Comparison of ENCODE assay signal across 1 cellular context in genomic region chr2:61853848-61854434, GRCh38.
TF ChIP-seq lines count a peak whose summit lies in the region.

A gene with protein sequence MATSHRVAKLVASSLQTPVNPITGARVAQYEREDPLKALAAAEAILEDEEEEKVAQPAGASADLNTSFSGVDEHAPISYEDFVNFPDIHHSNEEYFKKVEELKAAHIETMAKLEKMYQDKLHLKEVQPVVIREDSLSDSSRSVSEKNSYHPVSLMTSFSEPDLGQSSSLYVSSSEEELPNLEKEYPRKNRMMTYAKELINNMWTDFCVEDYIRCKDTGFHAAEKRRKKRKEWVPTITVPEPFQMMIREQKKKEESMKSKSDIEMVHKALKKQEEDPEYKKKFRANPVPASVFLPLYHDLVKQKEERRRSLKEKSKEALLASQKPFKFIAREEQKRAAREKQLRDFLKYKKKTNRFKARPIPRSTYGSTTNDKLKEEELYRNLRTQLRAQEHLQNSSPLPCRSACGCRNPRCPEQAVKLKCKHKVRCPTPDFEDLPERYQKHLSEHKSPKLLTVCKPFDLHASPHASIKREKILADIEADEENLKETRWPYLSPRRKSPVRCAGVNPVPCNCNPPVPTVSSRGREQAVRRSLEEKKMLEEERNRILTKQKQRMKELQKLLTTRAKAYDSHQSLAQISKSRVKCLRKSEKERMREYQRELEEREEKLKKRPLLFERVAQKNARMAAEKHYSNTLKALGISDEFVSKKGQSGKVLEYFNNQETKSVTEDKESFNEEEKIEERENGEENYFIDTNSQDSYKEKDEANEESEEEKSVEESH (minus strand): TSS chr2:61854060. CDS start chr2:61854041, 19 bp downstream.

TF ChIP-seq in HepG2, 621 proteins besides CTCF, POLR2A, EP300 and RAD21 (continued from another document and continues in another):
- TF ChIP-seq ZNF280D (CRISPR knock-in tag; IDR thresholded peaks at IDR 0.05) (peak; percentile 75), TCF12 (IDR thresholded peaks at IDR 0.05) (no peak), TCF12 (CRISPR knock-in tag; IDR thresholded peaks at IDR 0.05) (no peak), ZMYM4 (CRISPR knock-in tag; IDR thresholded peaks at IDR 0.05) (peak; percentile 78), ZNF639 (CRISPR knock-in tag; conservative IDR thresholded peaks at IDR 0.05) (0 out of 2 replicates have a peak, but pooled peaks have one; percentile 13), ZNF710 (CRISPR knock-in tag; IDR thresholded peaks at IDR 0.05; ENCODE audit: borderline replicate concordance) (peak; percentile 16; the same call in 1 of the 2 replicates), ZNF749 (CRISPR knock-in tag; IDR thresholded peaks at IDR 0.05; ENCODE audit: borderline replicate concordance) (peak; percentile 83; the same call in 1 of the 2 replicates), MXD1 (CRISPR knock-in tag; IDR thresholded peaks at IDR 0.05) (no peak; the same call in none of the 2 replicates), ZBTB26 (CRISPR knock-in tag; IDR thresholded peaks at IDR 0.05; ENCODE audit: borderline replicate concordance) (peak; percentile 86), ZNF263 (CRISPR knock-in tag; IDR thresholded peaks at IDR 0.05) (no peak; the same call in 1 of the 2 replicates), ZNF331 (CRISPR knock-in tag; IDR thresholded peaks at IDR 0.05) (no peak), PHB2 (IDR thresholded peaks at IDR 0.05; ENCODE audit: partially characterized antibody) (no peak), RFX3 (CRISPR knock-in tag; IDR thresholded peaks at IDR 0.05) (peak; percentile 99), SNAPC2 (CRISPR knock-in tag; IDR thresholded peaks at IDR 0.05) (peak; percentile 49; the same call in 1 of the 2 replicates), TEAD2 (CRISPR knock-in tag; IDR thresholded peaks at IDR 0.05) (no peak), NONO (IDR thresholded peaks at IDR 0.05) (no peak), NONO (CRISPR knock-in tag; conservative IDR thresholded peaks at IDR 0.05) (peak; percentile 96), HOXA5 (CRISPR knock-in tag; IDR thresholded peaks at IDR 0.05) (peak; percentile 84), NFYC (CRISPR knock-in tag; IDR thresholded peaks at IDR 0.05) (no peak), TBX3 (IDR thresholded peaks at IDR 0.05; ENCODE audit: borderline replicate concordance) (no peak), ZNF777 (CRISPR knock-in tag; IDR thresholded peaks at IDR 0.05) (no peak), DMAP1 (CRISPR knock-in tag; IDR thresholded peaks at IDR 0.05) (0 out of 2 replicates have a peak, but pooled peaks have one; percentile 32), HMGXB4 (CRISPR knock-in tag; IDR thresholded peaks at IDR 0.05; ENCODE audit: borderline replicate concordance in 1 of 2, low read depth in 1 of 2) (peak in 1 of 2 experiments; percentile 79; a peak in 3 of 4 replicates), NFE2 (CRISPR knock-in tag; IDR thresholded peaks at IDR 0.05) (no peak), SNAI1 (CRISPR knock-in tag; IDR thresholded peaks at IDR 0.05; ENCODE audit: borderline replicate concordance) (no peak), HOXD1 (CRISPR knock-in tag; IDR thresholded peaks at IDR 0.05) (no peak), SMAD1 (CRISPR knock-in tag; IDR thresholded peaks at IDR 0.05; ENCODE audit: borderline replicate concordance, low read depth) (0 out of 2 replicates have a peak, but pooled peaks have one; percentile 19)
- TF ChIP-seq, protein P1, sequence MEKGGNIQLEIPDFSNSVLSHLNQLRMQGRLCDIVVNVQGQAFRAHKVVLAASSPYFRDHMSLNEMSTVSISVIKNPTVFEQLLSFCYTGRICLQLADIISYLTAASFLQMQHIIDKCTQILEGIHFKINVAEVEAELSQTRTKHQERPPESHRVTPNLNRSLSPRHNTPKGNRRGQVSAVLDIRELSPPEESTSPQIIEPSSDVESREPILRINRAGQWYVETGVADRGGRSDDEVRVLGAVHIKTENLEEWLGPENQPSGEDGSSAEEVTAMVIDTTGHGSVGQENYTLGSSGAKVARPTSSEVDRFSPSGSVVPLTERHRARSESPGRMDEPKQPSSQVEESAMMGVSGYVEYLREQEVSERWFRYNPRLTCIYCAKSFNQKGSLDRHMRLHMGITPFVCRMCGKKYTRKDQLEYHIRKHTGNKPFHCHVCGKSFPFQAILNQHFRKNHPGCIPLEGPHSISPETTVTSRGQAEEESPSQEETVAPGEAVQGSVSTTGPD (CRISPR knock-in tag; IDR thresholded peaks at IDR 0.05) = no peak
- TF ChIP-seq, protein P2, sequence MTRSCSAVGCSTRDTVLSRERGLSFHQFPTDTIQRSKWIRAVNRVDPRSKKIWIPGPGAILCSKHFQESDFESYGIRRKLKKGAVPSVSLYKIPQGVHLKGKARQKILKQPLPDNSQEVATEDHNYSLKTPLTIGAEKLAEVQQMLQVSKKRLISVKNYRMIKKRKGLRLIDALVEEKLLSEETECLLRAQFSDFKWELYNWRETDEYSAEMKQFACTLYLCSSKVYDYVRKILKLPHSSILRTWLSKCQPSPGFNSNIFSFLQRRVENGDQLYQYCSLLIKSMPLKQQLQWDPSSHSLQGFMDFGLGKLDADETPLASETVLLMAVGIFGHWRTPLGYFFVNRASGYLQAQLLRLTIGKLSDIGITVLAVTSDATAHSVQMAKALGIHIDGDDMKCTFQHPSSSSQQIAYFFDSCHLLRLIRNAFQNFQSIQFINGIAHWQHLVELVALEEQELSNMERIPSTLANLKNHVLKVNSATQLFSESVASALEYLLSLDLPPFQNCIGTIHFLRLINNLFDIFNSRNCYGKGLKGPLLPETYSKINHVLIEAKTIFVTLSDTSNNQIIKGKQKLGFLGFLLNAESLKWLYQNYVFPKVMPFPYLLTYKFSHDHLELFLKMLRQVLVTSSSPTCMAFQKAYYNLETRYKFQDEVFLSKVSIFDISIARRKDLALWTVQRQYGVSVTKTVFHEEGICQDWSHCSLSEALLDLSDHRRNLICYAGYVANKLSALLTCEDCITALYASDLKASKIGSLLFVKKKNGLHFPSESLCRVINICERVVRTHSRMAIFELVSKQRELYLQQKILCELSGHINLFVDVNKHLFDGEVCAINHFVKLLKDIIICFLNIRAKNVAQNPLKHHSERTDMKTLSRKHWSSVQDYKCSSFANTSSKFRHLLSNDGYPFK (CRISPR knock-in tag; IDR thresholded peaks at IDR 0.05; ENCODE audit: borderline replicate concordance) = peak; percentile 90; the same call in 1 of the 2 replicates
- TF ChIP-seq, protein P3, sequence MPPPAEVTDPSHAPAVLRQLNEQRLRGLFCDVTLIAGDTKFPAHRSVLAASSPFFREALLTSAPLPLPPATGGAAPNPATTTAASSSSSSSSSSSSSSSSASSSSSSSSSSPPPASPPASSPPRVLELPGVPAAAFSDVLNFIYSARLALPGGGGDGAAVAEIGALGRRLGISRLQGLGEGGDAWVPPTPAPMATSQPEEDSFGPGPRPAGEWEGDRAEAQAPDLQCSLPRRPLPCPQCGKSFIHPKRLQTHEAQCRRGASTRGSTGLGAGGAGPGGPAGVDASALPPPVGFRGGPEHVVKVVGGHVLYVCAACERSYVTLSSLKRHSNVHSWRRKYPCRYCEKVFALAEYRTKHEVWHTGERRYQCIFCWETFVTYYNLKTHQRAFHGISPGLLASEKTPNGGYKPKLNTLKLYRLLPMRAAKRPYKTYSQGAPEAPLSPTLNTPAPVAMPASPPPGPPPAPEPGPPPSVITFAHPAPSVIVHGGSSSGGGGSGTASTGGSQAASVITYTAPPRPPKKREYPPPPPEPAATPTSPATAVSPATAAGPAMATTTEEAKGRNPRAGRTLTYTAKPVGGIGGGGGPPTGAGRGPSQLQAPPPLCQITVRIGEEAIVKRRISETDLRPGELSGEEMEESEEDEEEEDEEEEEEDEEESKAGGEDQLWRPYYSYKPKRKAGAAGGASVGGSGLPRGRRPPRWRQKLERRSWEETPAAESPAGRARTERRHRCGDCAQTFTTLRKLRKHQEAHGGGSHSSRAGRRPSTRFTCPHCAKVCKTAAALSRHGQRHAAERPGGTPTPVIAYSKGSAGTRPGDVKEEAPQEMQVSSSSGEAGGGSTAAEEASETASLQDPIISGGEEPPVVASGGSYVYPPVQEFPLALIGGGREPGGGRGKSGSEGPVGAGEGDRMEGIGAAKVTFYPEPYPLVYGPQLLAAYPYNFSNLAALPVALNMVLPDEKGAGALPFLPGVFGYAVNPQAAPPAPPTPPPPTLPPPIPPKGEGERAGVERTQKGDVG (CRISPR knock-in tag; IDR thresholded peaks at IDR 0.05; ENCODE audit: borderline replicate concordance) = no peak
